8 cellular contexts compared by ENCODE assay signal in the genomic region with DNA sequence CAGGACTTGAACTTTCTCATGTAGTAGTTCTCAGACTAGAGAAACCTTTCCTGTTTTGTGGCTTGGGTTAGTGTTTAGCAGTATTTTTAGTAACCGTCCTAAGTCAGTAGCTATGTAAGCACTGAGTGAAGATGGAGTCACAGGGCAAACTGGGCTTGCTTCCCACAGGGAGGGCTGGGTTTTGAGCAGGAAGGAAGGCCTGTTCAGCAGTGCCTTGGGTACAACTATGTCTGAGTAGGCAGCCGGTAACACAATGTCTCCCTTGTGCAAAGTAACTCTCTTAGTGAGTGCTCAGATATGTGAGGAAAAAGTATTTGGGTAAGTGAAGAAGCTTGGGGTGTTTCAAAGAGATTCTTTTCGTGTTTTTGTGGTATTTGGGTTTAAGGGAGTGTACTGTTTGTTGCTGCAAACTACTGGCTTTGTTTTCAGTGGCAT.
DNase-seq lines count a peak whose midpoint lies in the region; ATAC-seq, FAIRE-seq and TF ChIP-seq lines count a peak whose summit lies in the region.

No MANE protein-coding gene starts in this region.

- peak; percentile 71 for ATAC-seq in HG03196 (IDR thresholded peaks at IDR 0.05; ENCODE audit: unreplicated experiment)
- no peak for ATAC-seq in HG03175 (IDR thresholded peaks at IDR 0.05; ENCODE audit: unreplicated experiment)

- FAIRE-seq in urothelium cell line (lab: Jason Lieb, UNC), result no peak

- H3K4me3 ChIP-seq in fibroblast of lung (replicated peaks in 1 of 4; ENCODE audit: control extremely low read depth in 1 of 4, insufficient read depth in 1 of 4, low read depth in 3 of 4, low read length in 4 of 4), result peak overlapping the region; percentile 51 to 61 (median 54)

- DNase-seq in ELR (ENCODE audit: low read depth), result peak; percentile 88
- peak; percentile 97 to 98 for DNase-seq in fibroblast of lung (ENCODE audit: low read depth in 2 of 2)
- peak; percentile 97 for DNase-seq in myocyte (ENCODE audit: low read depth)
- peak; percentile 68 for DNase-seq in urothelium cell line (ENCODE audit: low spot score)
- no peak for DNase-seq in DMS114 treated with DMSO at 0.1 percent for 48 hours (lab: John Stamatoyannopoulos, UW; ENCODE audit: unreplicated experiment)

- TF ChIP-seq CTCF in VCaP (conservative IDR thresholded peaks at IDR 0.05) (no peak), fibroblast of lung (conservative IDR thresholded peaks at IDR 0.05 in 1 of 2, IDR thresholded peaks at IDR 0.05 in 1 of 2; ENCODE audit: low read depth in 1 of 2, low read length in 2 of 2) (no peak)

- no peaks in the 10 kb centered on the region for H4K20me1 ChIP-seq in fibroblast of lung (ENCODE audit: control insufficient read depth, extremely low read depth, insufficient read depth, low read length)

- H3K9me3 ChIP-seq in fibroblast of lung (ENCODE audit: control insufficient read depth, insufficient read depth, low read depth, low read length), result no peaks in the 10 kb centered on the region

- H3K9ac ChIP-seq in fibroblast of lung (ENCODE audit: insufficient read depth, low read length), result peak overlapping the region; percentile 55

- H3K27ac ChIP-seq in VCaP (peak overlapping the region; percentile 37), fibroblast of lung (ENCODE audit: insufficient read depth, low read length) (peak overlapping the region; percentile 92)

- H3K4me2 ChIP-seq in fibroblast of lung (ENCODE audit: extremely low read depth, insufficient read depth, low read length), result peak overlapping the region; percentile 80

- peak overlapping the region; percentile 84 for H2AFZ ChIP-seq in fibroblast of lung (ENCODE audit: low read length)

- peaks cover 11% of the 10 kb centered on the region for H3K79me2 ChIP-seq in fibroblast of lung (ENCODE audit: control insufficient read depth, insufficient read depth, low read length)

- H3K27me3 ChIP-seq in fibroblast of lung (ENCODE audit: control insufficient read depth, insufficient read depth, low read length), result no peaks in the 10 kb centered on the region

- peaks cover 8% of the 10 kb centered on the region for H3K4me1 ChIP-seq in fibroblast of lung (ENCODE audit: control insufficient read depth, extremely low read depth, insufficient read depth, low read length)

- H3K36me3 ChIP-seq in fibroblast of lung (ENCODE audit: control insufficient read depth, insufficient read depth, low read length), result no peaks in the 10 kb centered on the region
